In the genomic region with DNA sequence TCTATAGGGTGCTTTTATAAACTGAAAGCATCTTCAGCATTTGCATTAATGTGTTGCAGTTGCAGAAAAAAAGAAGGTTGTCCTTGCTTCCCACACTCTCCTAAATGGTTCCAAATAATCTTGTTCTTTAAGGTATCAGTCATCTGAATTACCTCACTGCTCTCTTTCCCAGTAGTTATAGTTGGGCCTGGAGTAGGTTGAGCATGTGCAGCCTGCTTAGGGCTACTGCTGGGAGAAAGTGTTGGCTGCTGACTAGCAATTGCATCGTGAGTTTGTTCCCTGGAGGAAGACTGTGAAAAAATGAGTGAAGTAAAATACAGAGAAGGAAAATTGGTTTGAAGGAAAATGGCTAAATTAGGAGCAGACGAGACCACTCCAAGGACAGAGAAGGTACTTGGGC, we compare ENCODE assay signal across 2 cellular contexts.
TF ChIP-seq lines count a peak whose summit lies in the region.

No MANE protein-coding gene starts in this region.

TF ChIP-seq in IMR-90, 13 proteins besides CTCF, POLR2A, EP300 and RAD21:
- TF ChIP-seq SMC3 (IDR thresholded peaks at IDR 0.05; ENCODE audit: low read depth, low read length) (no peak), BHLHE40 (IDR thresholded peaks at IDR 0.05; ENCODE audit: low read depth, low read length) (peak; percentile 35; the same call in 1 of the 2 replicates)

TF ChIP-seq in neural cell, 6 proteins besides CTCF, POLR2A, EP300 and RAD21:
- TF ChIP-seq MXI1 (conservative IDR thresholded peaks at IDR 0.05; ENCODE audit: poor library complexity, severe bottlenecking) (no peak), EZH2 (IDR thresholded peaks at IDR 0.05; ENCODE audit: borderline replicate concordance, insufficient read depth, low read length, poor library complexity, severe bottlenecking) (no peak), SMC3 (conservative IDR thresholded peaks at IDR 0.05; ENCODE audit: poor library complexity) (no peak)
- TF ChIP-seq, protein P1, sequence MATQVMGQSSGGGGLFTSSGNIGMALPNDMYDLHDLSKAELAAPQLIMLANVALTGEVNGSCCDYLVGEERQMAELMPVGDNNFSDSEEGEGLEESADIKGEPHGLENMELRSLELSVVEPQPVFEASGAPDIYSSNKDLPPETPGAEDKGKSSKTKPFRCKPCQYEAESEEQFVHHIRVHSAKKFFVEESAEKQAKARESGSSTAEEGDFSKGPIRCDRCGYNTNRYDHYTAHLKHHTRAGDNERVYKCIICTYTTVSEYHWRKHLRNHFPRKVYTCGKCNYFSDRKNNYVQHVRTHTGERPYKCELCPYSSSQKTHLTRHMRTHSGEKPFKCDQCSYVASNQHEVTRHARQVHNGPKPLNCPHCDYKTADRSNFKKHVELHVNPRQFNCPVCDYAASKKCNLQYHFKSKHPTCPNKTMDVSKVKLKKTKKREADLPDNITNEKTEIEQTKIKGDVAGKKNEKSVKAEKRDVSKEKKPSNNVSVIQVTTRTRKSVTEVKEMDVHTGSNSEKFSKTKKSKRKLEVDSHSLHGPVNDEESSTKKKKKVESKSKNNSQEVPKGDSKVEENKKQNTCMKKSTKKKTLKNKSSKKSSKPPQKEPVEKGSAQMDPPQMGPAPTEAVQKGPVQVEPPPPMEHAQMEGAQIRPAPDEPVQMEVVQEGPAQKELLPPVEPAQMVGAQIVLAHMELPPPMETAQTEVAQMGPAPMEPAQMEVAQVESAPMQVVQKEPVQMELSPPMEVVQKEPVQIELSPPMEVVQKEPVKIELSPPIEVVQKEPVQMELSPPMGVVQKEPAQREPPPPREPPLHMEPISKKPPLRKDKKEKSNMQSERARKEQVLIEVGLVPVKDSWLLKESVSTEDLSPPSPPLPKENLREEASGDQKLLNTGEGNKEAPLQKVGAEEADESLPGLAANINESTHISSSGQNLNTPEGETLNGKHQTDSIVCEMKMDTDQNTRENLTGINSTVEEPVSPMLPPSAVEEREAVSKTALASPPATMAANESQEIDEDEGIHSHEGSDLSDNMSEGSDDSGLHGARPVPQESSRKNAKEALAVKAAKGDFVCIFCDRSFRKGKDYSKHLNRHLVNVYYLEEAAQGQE (IDR thresholded peaks at IDR 0.05; ENCODE audit: borderline replicate concordance), result peak; percentile 18
